10 cellular contexts compared by ENCODE assay signal in genomic region chr12:108837680-108838079, GRCh38. TPM values are rescaled to one million over a fixed set of nuclear protein-coding genes. Genes with fewer than 3 reads are reported as not detected.
DNase-seq lines count a peak whose midpoint lies in the region; ATAC-seq, FAIRE-seq and TF ChIP-seq lines count a peak whose summit lies in the region.
"Had no signal": no experiment of that assay in that cellular context is flagged by ENCODE, and none has a peak within 500 bp of the region (broad histone marks: within the 10 kb centered on the region; RNA-seq: fewer than 3 reads in every experiment).

No MANE protein-coding gene starts in this region.

- no peaks in the 10 kb centered on the region for H3K9me3 ChIP-seq in left ventricle myocardium inferior (replicated peaks)
- no peaks in the 10 kb centered on the region for H3K9me3 ChIP-seq in mammary epithelial cell (replicated peaks; ENCODE audit: insufficient read depth, low read length)
- no peaks in the 10 kb centered on the region for H3K9me3 ChIP-seq in muscle layer of duodenum (ENCODE audit: control insufficient read depth in 1 of 2, low read length in 2 of 2)
- H3K9me3 ChIP-seq in uterus = no peaks in the 10 kb centered on the region

- no peaks in the 10 kb centered on the region for H4K20me1 ChIP-seq in mammary epithelial cell (ENCODE audit: insufficient read depth, low read length)

- peak overlapping the region; percentile 83 for H3K9ac ChIP-seq in mammary epithelial cell (ENCODE audit: insufficient read depth, low read length)

- DNase-seq in left ventricle myocardium inferior (no peak), Right ventricle myocardium inferior (ENCODE audit: missing footprints) (no peak), mammary epithelial cell (no peak), uterus (no peak), urothelium cell line (ENCODE audit: low spot score) (no peak), RPMI8226 (no peak), DMS153 (lab: John Stamatoyannopoulos, UW) (no peak)

- H3K27me3 ChIP-seq in left ventricle myocardium inferior (ENCODE audit: low read depth) (no peaks in the 10 kb centered on the region), mammary epithelial cell (ENCODE audit: insufficient read depth, low read length) (no peaks in the 10 kb centered on the region), muscle layer of duodenum (ENCODE audit: low read depth, low read length) (no peaks in the 10 kb centered on the region), uterus (no peaks in the 10 kb centered on the region)

- no peak overlapping the region for H2AFZ ChIP-seq in mammary epithelial cell (ENCODE audit: low read depth, low read length)

- no peak for FAIRE-seq in urothelium cell line (lab: Jason Lieb, UNC)

- dilution Hi-C loops in mammary epithelial cell (cut with HindIII; ENCODE audit: low sequenced_read_pairs) = loop anchor here (10.0 kb wide), 1 partner anchor 257 kb away; the partner anchor contains the start of genes ALKBH2 and UNG

- H3K36me3 ChIP-seq in left ventricle myocardium inferior (peaks cover 10% of the 10 kb centered on the region), mammary epithelial cell (ENCODE audit: insufficient read depth, low read length) (peaks cover 13% of the 10 kb centered on the region), muscle layer of duodenum (ENCODE audit: control insufficient read depth in 1 of 2, insufficient read depth in 2 of 2, low read length in 2 of 2) (peaks cover 11 to 16% of the 10 kb centered on the region in 2 donors), uterus (no peaks in the 10 kb centered on the region)

- CTCF ChIA-PET in mammary epithelial cell (lab: Charles Lee; ENCODE audit: low non-redundant PET) = no interaction called here

- H3K79me2 ChIP-seq in mammary epithelial cell (ENCODE audit: insufficient read depth, low read length) = peaks cover 70% of the 10 kb centered on the region

- WGBS in mammary epithelial cell (ENCODE audit: low coverage, missing lambda C conversion rate) = 92% methylated on average over 7 of the region's 7 CpGs

- no peak for TF ChIP-seq POLR2A in uterus (IDR thresholded peaks at IDR 0.05)

- TF ChIP-seq CTCF in left ventricle myocardium inferior (IDR thresholded peaks at IDR 0.05; ENCODE audit: borderline replicate concordance) (no peak), mammary epithelial cell (conservative IDR thresholded peaks at IDR 0.05 in 1 of 2, IDR thresholded peaks at IDR 0.05 in 1 of 2; ENCODE audit: extremely low read depth in 1 of 2, insufficient read depth in 1 of 2, low read depth in 1 of 2, low read length in 2 of 2) (no peak), uterus (IDR thresholded peaks at IDR 0.05) (no peak)

- BruUV-seq in mammary epithelial cell (replicated peaks; lab: Mats Ljungman, UMichigan) = no TSS peak

- ATAC-seq in Right ventricle myocardium inferior = no peak

- intact Hi-C loops in left ventricle myocardium inferior (cut with micrococcal nuclease) = no loop called here
- intact Hi-C loops in Right ventricle myocardium inferior (cut with DNase I) = loop anchor here (2.0 kb wide), 1 partner anchor 19 kb away; the partner anchor contains the start of gene SSH1
- intact Hi-C loops in mammary epithelial cell (cut with micrococcal nuclease) = loop anchor here (1.0 kb wide), 3 partner anchors 17 to 114 kb away; no protein-coding TSS in a partner anchor
- intact Hi-C loops in uterus (cut with DNase I; ENCODE audit: low total_unique reads) = no loop called here

- in situ Hi-C loops in mammary epithelial cell (cut with MboI; ENCODE audit: low sequenced_read_pairs in 2 of 2) = no loop called here

- peak overlapping the region; percentile 72 for H3K4me2 ChIP-seq in mammary epithelial cell (ENCODE audit: insufficient read depth, low read depth, low read length)

- peak overlapping the region; percentile 92 for H3K27ac ChIP-seq in left ventricle myocardium inferior (replicated peaks)
- H3K27ac ChIP-seq in mammary epithelial cell (ENCODE audit: insufficient read depth, low read depth, low read length) = peak overlapping the region; percentile 97
- peak overlapping the region; percentile 52 for H3K27ac ChIP-seq in muscle layer of duodenum (ENCODE audit: low read length)
- peak overlapping the region; percentile 84 to 86 for H3K27ac ChIP-seq in uterus
- H3K27ac ChIP-seq: C4-2B had no signal

- H3K4me3 ChIP-seq in left ventricle myocardium inferior = no peak overlapping the region
- no peak overlapping the region for H3K4me3 ChIP-seq in mammary epithelial cell (replicated peaks in 1 of 3; ENCODE audit: insufficient read depth in 1 of 3, low read depth in 2 of 3, low read length in 3 of 3)
- H3K4me3 ChIP-seq in muscle layer of duodenum (ENCODE audit: low read depth in 1 of 2, low read length in 2 of 2) = no peak overlapping the region
- no peak overlapping the region for H3K4me3 ChIP-seq in uterus

- peaks cover 98% of the 10 kb centered on the region for H3K4me1 ChIP-seq in left ventricle myocardium inferior
- H3K4me1 ChIP-seq in mammary epithelial cell (ENCODE audit: insufficient read depth, low read length) = peaks cover 85% of the 10 kb centered on the region
- H3K4me1 ChIP-seq in muscle layer of duodenum (ENCODE audit: control insufficient read depth in 1 of 2, insufficient read depth in 2 of 2, low read length in 2 of 2) = peaks cover 9 to 28% of the 10 kb centered on the region in 2 donors
- peaks cover 6 to 25% of the 10 kb centered on the region in 2 donors for H3K4me1 ChIP-seq in uterus

RNA-seq across cellular contexts. Expression of gene SSH1, which starts 19.7 kb away (rescaled TPM):
- total RNA-seq in left ventricle myocardium inferior (30.1 TPM), Right ventricle myocardium inferior (30.1 TPM), mammary epithelial cell (10 to 100 TPM; 29.3 to 88.6 TPM), uterus (10 to 100 TPM in 2 of 4 donors, 1 to 10 TPM in 2; 8.7 to 55.4 (median 10.7) TPM)
- 20.8 TPM for polyA plus RNA-seq in mammary epithelial cell
- 43.7 TPM for polyA minus RNA-seq in mammary epithelial cell

RNA-seq across cellular contexts. Expression of gene DAO, which starts 42.2 kb away (rescaled TPM):
- total RNA-seq in left ventricle myocardium inferior = not detected
- total RNA-seq in Right ventricle myocardium inferior = not detected
- not detected for total RNA-seq in mammary epithelial cell
- not detected for polyA plus RNA-seq in mammary epithelial cell
- polyA minus RNA-seq in mammary epithelial cell = not detected
- total RNA-seq in uterus = not detected
- total RNA-seq: fibroblast of villous mesenchyme had no signal

Comparison
In these comparisons a context has a peak if more than half of its experiments do, and no peak if none do; other contexts are left out.
1. intact Hi-C loops: an anchor here in Right ventricle myocardium inferior (2.0 kb wide) and mammary epithelial cell (1.0 kb wide); none called in left ventricle myocardium inferior and uterus.